22 cellular contexts compared by ENCODE assay signal in the genomic region with DNA sequence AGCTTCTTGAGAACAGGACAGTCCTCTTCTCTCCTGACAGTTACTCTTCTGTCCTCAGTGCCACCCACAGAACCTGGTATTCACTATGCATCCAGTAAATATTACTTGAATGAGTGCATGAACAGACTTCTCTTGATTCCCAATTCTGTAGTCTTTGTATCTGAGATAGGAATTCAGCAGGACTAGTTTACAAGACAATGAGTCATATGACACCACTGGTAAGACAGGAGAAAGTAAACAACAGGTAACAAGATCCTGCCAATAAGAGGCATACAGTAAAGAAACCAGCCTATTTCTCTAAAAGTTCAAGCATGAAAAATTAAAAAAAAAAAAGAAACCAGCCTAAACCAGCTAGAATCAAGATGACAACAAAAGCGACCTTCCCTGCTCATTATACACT.
"Had no signal": no experiment of that assay in that cellular context is flagged by ENCODE, and none has a peak within 500 bp of the region (broad histone marks: within the 10 kb centered on the region; RNA-seq: fewer than 3 reads in every experiment).

No MANE protein-coding gene starts in this region.

- H3K27ac Mint-ChIP-seq: activated naive CD8-positive, alpha-beta T cell treated with anti-CD3 and anti-CD28 coated beads, Interleukin-2, amount 10 ng/mL, durations not matched to agents 7 days and 5 days; activated T-cell treated with anti-CD3 and anti-CD28 coated beads, Interleukin-2, amount 50 U/mL, for 24 hours; immature natural killer cell; naive B cell had no signal

- H3K4me3 Mint-ChIP-seq: activated naive CD8-positive, alpha-beta T cell treated with anti-CD3 and anti-CD28 coated beads, Interleukin-2, amount 10 ng/mL, durations not matched to agents 7 days and 5 days; activated T-cell treated with anti-CD3 and anti-CD28 coated beads, Interleukin-2, amount 50 U/mL, for 24 hours; immature natural killer cell had no signal

- H3K27ac ChIP-seq: coronary artery, heart left ventricle, lower lobe of right lung, parathyroid adenoma, thoracic aorta, upper lobe of left lung, WERI-Rb-1 had no signal

- H3K9ac ChIP-seq: parathyroid adenoma had no signal

- H3K36me3 ChIP-seq: lower lobe of right lung, thoracic aorta, upper lobe of left lung had no signal

- DNase-seq: activated CD4-positive, alpha-beta T cell treated with anti-CD3 and anti-CD28 coated beads for 1 hour; activated CD4-positive, alpha-beta T cell treated with anti-CD3 and anti-CD28 coated beads, Interleukin-2, amount 50 U/mL, for 1 hour; activated CD8-positive, alpha-beta memory T cell treated with anti-CD3 and anti-CD28 coated beads, Interleukin-2, amount 50 U/mL, for 4 hours; activated naive CD4-positive, alpha-beta T cell treated with Interleukin-2 at 50 U/mL for 16 hours; activated naive CD8-positive, alpha-beta T cell treated with anti-CD3 and anti-CD28 coated beads, Interleukin-2, amount 10 ng/mL, durations not matched to agents 7 days and 5 days; activated T-cell treated with anti-CD3 and anti-CD28 coated beads, Interleukin-2, amount 50 U/mL, for 24 hours; amniotic stem cell; cerebellar nuclear complex; heart left ventricle; immature natural killer cell; lower lobe of right lung; naive B cell; nucleus accumbens; right cardiac atrium; stimulated activated CD4-positive, alpha-beta T cell treated with anti-CD3 and anti-CD28 coated beads, Interleukin-4, amount 100 ng/mL, for 24 hours; stimulated activated naive CD4-positive, alpha-beta T cell treated with Interleukin-2 at 50 U/mL for 16 hours; upper lobe of left lung; WERI-Rb-1 had no signal

- H3K27me3 Mint-ChIP-seq: activated T-cell treated with anti-CD3 and anti-CD28 coated beads, Interleukin-2, amount 50 U/mL, for 24 hours had no signal

- H3K27me3 ChIP-seq: heart left ventricle, upper lobe of left lung had no signal

- H3K4me3 ChIP-seq: coronary artery, heart left ventricle, lower lobe of right lung, thoracic aorta, upper lobe of left lung had no signal

- H3K4me1 ChIP-seq: heart left ventricle, lower lobe of right lung, parathyroid adenoma, upper lobe of left lung had no signal

- ATAC-seq: heart left ventricle, left lobe of liver, lower lobe of right lung, right cardiac atrium had no signal

- H3K4me1 Mint-ChIP-seq: activated naive CD8-positive, alpha-beta T cell treated with anti-CD3 and anti-CD28 coated beads, Interleukin-2, amount 10 ng/mL, durations not matched to agents 7 days and 5 days; immature natural killer cell; naive B cell had no signal
